ENCODE assay signal across 17 cellular contexts in the genomic region with DNA sequence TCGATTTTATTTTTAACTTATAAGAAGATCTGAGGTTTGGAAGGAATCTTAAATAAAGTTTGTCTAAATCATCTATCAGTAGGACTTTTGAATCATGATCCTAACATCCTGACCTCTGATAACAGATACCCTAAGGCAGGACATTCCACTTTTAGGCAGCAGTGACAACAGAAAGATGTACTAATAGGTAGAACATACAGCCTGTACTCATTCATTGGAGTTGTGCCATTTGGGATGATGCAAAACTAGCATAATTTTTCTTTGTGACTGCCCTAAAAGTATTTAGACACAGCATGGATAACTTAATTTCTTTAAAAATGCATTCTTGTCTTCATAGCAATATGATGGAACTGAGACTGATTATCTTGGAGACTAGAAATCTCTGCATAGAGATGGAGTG. TPM values are rescaled to one million over a fixed set of nuclear protein-coding genes. Genes with fewer than 3 reads are reported as not detected.
DNase-seq lines count a peak whose midpoint lies in the region; ATAC-seq and TF ChIP-seq lines count a peak whose summit lies in the region.
"Had no signal": no experiment of that assay in that cellular context is flagged by ENCODE, and none has a peak within 500 bp of the region (broad histone marks: within the 10 kb centered on the region; RNA-seq: fewer than 3 reads in every experiment).

No MANE protein-coding gene starts in this region.

- no peak overlapping the region for H3K9ac ChIP-seq in mammary epithelial cell (ENCODE audit: insufficient read depth, low read length)
- no peak overlapping the region for H3K9ac ChIP-seq in colonic mucosa (ENCODE audit: low read depth in 2 of 2, low read length in 2 of 2)

- no peaks in the 10 kb centered on the region for H3K27me3 ChIP-seq in CD4-positive, alpha-beta T cell (ENCODE audit: control insufficient read depth, insufficient read depth, low read length)
- H3K27me3 ChIP-seq in mammary epithelial cell (ENCODE audit: insufficient read depth, low read length) (no peaks in the 10 kb centered on the region), colonic mucosa (no peaks in the 10 kb centered on the region), tibial nerve (no peaks in the 10 kb centered on the region), H7 (ENCODE audit: control insufficient read depth, insufficient read depth, low read length) (no peaks in the 10 kb centered on the region)
- H3K27me3 ChIP-seq: adrenal gland, upper lobe of left lung had no signal

- H4K20me1 ChIP-seq in mammary epithelial cell (ENCODE audit: insufficient read depth, low read length): no peaks in the 10 kb centered on the region

- no peak overlapping the region for H3K4me3 ChIP-seq in mammary epithelial cell (replicated peaks in 1 of 3; ENCODE audit: insufficient read depth in 1 of 3, low read depth in 2 of 3, low read length in 3 of 3)
- no peak overlapping the region for H3K4me3 ChIP-seq in colonic mucosa
- H3K4me3 ChIP-seq in tibial nerve: no peak overlapping the region
- H3K4me3 ChIP-seq in H7 (ENCODE audit: insufficient read depth, low read depth, low read length): no peak overlapping the region
- H3K4me3 ChIP-seq: adrenal gland, GM23338, upper lobe of left lung had no signal

- TF ChIP-seq EP300 in tibial nerve (IDR thresholded peaks at IDR 0.05): no peak

- peak overlapping the region; percentile 50 for H3K27ac Mint-ChIP-seq in CD4-positive, alpha-beta T cell
- peak overlapping the region; percentile 25 for H3K27ac Mint-ChIP-seq in memory B cell
- H3K27ac Mint-ChIP-seq: endodermal cell, GM23338 had no signal

- peaks cover 82% of the 10 kb centered on the region for H3K79me2 ChIP-seq in mammary epithelial cell (ENCODE audit: insufficient read depth, low read length)

- CTCF ChIA-PET in CD4-positive, alpha-beta T cell (lab: Charles Lee): interaction anchor here (1.4 kb wide), 1 partner anchor 79 kb away, joined by 4 read pairs; no protein-coding TSS in a partner anchor
- CTCF ChIA-PET in mammary epithelial cell (lab: Charles Lee; ENCODE audit: low non-redundant PET): interaction anchor here (0.7 kb wide), 1 partner anchor 397 kb away, joined by 7 read pairs; no protein-coding TSS in a partner anchor

- WGBS in mammary epithelial cell (ENCODE audit: low coverage, missing lambda C conversion rate): 40% methylated on average over 1 of the region's 1 CpG
- 77 to 79% methylated on average over 1 of the region's 1 CpG for WGBS in tibial nerve, 2 donors

- TF ChIP-seq POLR2A in tibial nerve (IDR thresholded peaks at IDR 0.05): no peak

- H3K4me3 Mint-ChIP-seq in CD4-positive, alpha-beta T cell: no peak overlapping the region
- H3K4me3 Mint-ChIP-seq in memory B cell: no peak overlapping the region
- H3K4me3 Mint-ChIP-seq: endodermal cell, GM23338 had no signal

- H3K36me3 ChIP-seq in mammary epithelial cell (ENCODE audit: insufficient read depth, low read length) (no peaks in the 10 kb centered on the region), colonic mucosa (no peaks in the 10 kb centered on the region), tibial nerve (no peaks in the 10 kb centered on the region), H7 (replicated peaks; ENCODE audit: control insufficient read depth, insufficient read depth, low read length) (no peaks in the 10 kb centered on the region)
- H3K36me3 ChIP-seq: adrenal gland, upper lobe of left lung had no signal

- peak overlapping the region; percentile 7 for H3K4me2 ChIP-seq in mammary epithelial cell (ENCODE audit: insufficient read depth, low read depth, low read length)
- H3K4me2 ChIP-seq: GM23338 had no signal

- no peak overlapping the region for H2AFZ ChIP-seq in mammary epithelial cell (ENCODE audit: low read depth, low read length)
- H2AFZ ChIP-seq: GM23338 had no signal

- H3K4me1 ChIP-seq in mammary epithelial cell (ENCODE audit: insufficient read depth, low read length) (peaks cover 24% of the 10 kb centered on the region), colonic mucosa (no peaks in the 10 kb centered on the region), tibial nerve (peaks cover 0 to 24% (median 13%) of the 10 kb centered on the region in 4 donors)

- no peaks in the 10 kb centered on the region for H3K9me3 Mint-ChIP-seq in CD4-positive, alpha-beta T cell
- peaks cover 2% of the 10 kb centered on the region for H3K9me3 Mint-ChIP-seq in memory B cell

- POLR2A ChIA-PET in CD4-positive, alpha-beta T cell (lab: Charles Lee): interaction anchor here (1.8 kb wide), 1 partner anchor 39 kb away, joined by 8 read pairs; the partner anchor contains the start of gene CDC42SE2

- in situ Hi-C loops in mammary epithelial cell (cut with MboI; ENCODE audit: low sequenced_read_pairs in 2 of 2): no loop called here

- ATAC-seq in CD4-positive, alpha-beta T cell (ENCODE audit: poor library complexity): no peak
- ATAC-seq in memory B cell (ENCODE audit: low read depth): no peak
- ATAC-seq: GM23338, PC-3 had no signal

- no TSS peak for BruUV-seq in mammary epithelial cell (replicated peaks; lab: Mats Ljungman, UMichigan)

- H3K4me1 Mint-ChIP-seq in CD4-positive, alpha-beta T cell (ENCODE audit: low read depth): peaks cover 78% of the 10 kb centered on the region
- peaks cover 46% of the 10 kb centered on the region for H3K4me1 Mint-ChIP-seq in memory B cell
- H3K4me1 Mint-ChIP-seq: endodermal cell had no signal

- TF ChIP-seq CTCF in CD4-positive, alpha-beta T cell (IDR thresholded peaks at IDR 0.05): no peak
- no peak for TF ChIP-seq CTCF in mammary epithelial cell (conservative IDR thresholded peaks at IDR 0.05 in 1 of 2, IDR thresholded peaks at IDR 0.05 in 1 of 2; ENCODE audit: extremely low read depth in 1 of 2, insufficient read depth in 1 of 2, low read depth in 1 of 2, low read length in 2 of 2)
- TF ChIP-seq CTCF in colonic mucosa (IDR thresholded peaks at IDR 0.05): no peak
- no peak for TF ChIP-seq CTCF in tibial nerve (IDR thresholded peaks at IDR 0.05)

- dilution Hi-C loops in mammary epithelial cell (cut with HindIII; ENCODE audit: low sequenced_read_pairs): no loop called here

- intact Hi-C loops in CD4-positive, alpha-beta T cell (cut with DNase I, micrococcal nuclease): loop anchor here in 1 of 2 experiments (5.0 kb wide), 1 partner anchor 36 kb away; no protein-coding TSS in a partner anchor
- intact Hi-C loops in mammary epithelial cell (cut with micrococcal nuclease) (no loop called here), colonic mucosa (cut with DNase I) (no loop called here), posterior cingulate gyrus (cut with DNase I) (no loop called here)

- H3K9me3 ChIP-seq in CD4-positive, alpha-beta T cell (ENCODE audit: control insufficient read depth, low read length): no peaks in the 10 kb centered on the region
- H3K9me3 ChIP-seq in mammary epithelial cell (replicated peaks; ENCODE audit: insufficient read depth, low read length) (no peaks in the 10 kb centered on the region), colonic mucosa (no peaks in the 10 kb centered on the region), tibial nerve (peaks cover 0 to 9% (median 0%) of the 10 kb centered on the region in 4 donors)
- H3K9me3 ChIP-seq: adrenal gland, upper lobe of left lung had no signal

- DNase-seq in CD4-positive, alpha-beta T cell: no peak
- DNase-seq in LHCN-M2 (ENCODE audit: low read depth) (peak; percentile 32), mammary epithelial cell (peak; percentile 31), memory B cell (ENCODE audit: low spot score in 2 of 2) (no peak), colonic mucosa (no peak), tibial nerve (ENCODE audit: low spot score in 2 of 2) (no peak), H7 (no peak), posterior cingulate gyrus (no peak)
- DNase-seq: activated CD4-positive, alpha-beta T cell treated with anti-CD3 and anti-CD28 coated beads, Interleukin-2, amount 50 U/mL, for 48 hours; endodermal cell; hippocampal formation; NCI-H345; PC-3; stimulated activated CD4-positive, alpha-beta T cell treated with anti-CD3 and anti-CD28 coated beads, Interleukin-15, amount 100 ng/mL, for 24 hours; upper lobe of left lung had no signal

- H3K27me3 Mint-ChIP-seq in CD4-positive, alpha-beta T cell: no peaks in the 10 kb centered on the region
- H3K27me3 Mint-ChIP-seq in memory B cell: no peaks in the 10 kb centered on the region

- H3K36me3 Mint-ChIP-seq in CD4-positive, alpha-beta T cell (ENCODE audit: low read depth): peaks cover 67% of the 10 kb centered on the region
- peaks cover 28% of the 10 kb centered on the region for H3K36me3 Mint-ChIP-seq in memory B cell

- no peak overlapping the region for H3K27ac ChIP-seq in CD4-positive, alpha-beta T cell (ENCODE audit: low read depth, low read length)
- H3K27ac ChIP-seq in mammary epithelial cell (ENCODE audit: insufficient read depth, low read depth, low read length): no peak overlapping the region
- no peak overlapping the region for H3K27ac ChIP-seq in colonic mucosa
- no peak overlapping the region for H3K27ac ChIP-seq in tibial nerve
- H3K27ac ChIP-seq: upper lobe of left lung had no signal

RNA-seq across cellular contexts. Expression of gene CDC42SE2, which starts 39.7 kb away (rescaled TPM):
- total RNA-seq in CD4-positive, alpha-beta T cell: 100 to 1,000 TPM; 218 to 230 TPM
- total RNA-seq in LHCN-M2 (2014; rRNA removed): 38.5 and 46.8 TPM in 2 replicates
- polyA plus RNA-seq in LHCN-M2 (2012): 7.2 TPM
- 10 to 100 TPM; 26.0 to 87.4 TPM for total RNA-seq in mammary epithelial cell
- 18.0 TPM for polyA plus RNA-seq in mammary epithelial cell
- polyA minus RNA-seq in mammary epithelial cell: 28.8 TPM
- total RNA-seq in colonic mucosa: 100 to 1,000 TPM in 1 of 2 donors, 10 to 100 TPM in 1; 74.2 to 110 TPM
- 10 to 100 TPM; 23.1 to 31.8 (median 28.0) TPM for total RNA-seq in tibial nerve
- 25.9 and 36.6 TPM in 2 replicates for total RNA-seq in H7 (2014; rRNA removed; shearing (Covaris generic))

Comparison
In these comparisons a context has a peak if more than half of its experiments do, and no peak if none do; other contexts are left out.
1. DNase-seq: peak in LHCN-M2 (single experiment) and mammary epithelial cell (single experiment); none in CD4-positive, alpha-beta T cell (0 of 10), memory B cell (0 of 2), colonic mucosa (single experiment), tibial nerve (0 of 2), H7 (single experiment) and posterior cingulate gyrus (0 of 10).